ENCODE assay signal across 12 cellular contexts in genomic region chr2:207240649-207241048, GRCh38.
A peak's percentile ranks its signal among the peaks of the same experiment; 100 is the strongest.
DNase-seq lines count a peak whose midpoint lies in the region; ATAC-seq and TF ChIP-seq lines count a peak whose summit lies in the region.
"Had no signal": no experiment of that assay in that cellular context is flagged by ENCODE, and none has a peak within 500 bp of the region (broad histone marks: within the 10 kb centered on the region; RNA-seq: fewer than 3 reads in every experiment).

No MANE protein-coding gene starts in this region.

- TF ChIP-seq RAD21 in SK-N-SH (IDR thresholded peaks at IDR 0.05; ENCODE audit: low read length), result no peak

- H3K27ac ChIP-seq in SK-N-SH (ENCODE audit: low read depth in 2 of 2, low read length in 1 of 2), result peak overlapping the region in 1 of 2 experiments; percentile 98; a peak in 2 of 4 replicates
- H3K27ac ChIP-seq in mammary epithelial cell (ENCODE audit: insufficient read depth, low read depth, low read length), result peak overlapping the region; percentile 100

- H3K27me3 ChIP-seq in SK-N-SH (ENCODE audit: insufficient read depth) (no peaks in the 10 kb centered on the region), mammary epithelial cell (ENCODE audit: insufficient read depth, low read length) (no peaks in the 10 kb centered on the region)

- intact Hi-C loops in mammary epithelial cell (cut with micrococcal nuclease), result no loop called here

- no TSS peak for BruUV-seq in mammary epithelial cell (replicated peaks; lab: Mats Ljungman, UMichigan)

- no peaks in the 10 kb centered on the region for H3K9me2 ChIP-seq in SK-N-SH

- H3K4me3 ChIP-seq in SK-N-SH (ENCODE audit: low read depth in 2 of 2, low read length in 1 of 2) (no peak overlapping the region), mammary epithelial cell (replicated peaks in 1 of 3; ENCODE audit: insufficient read depth in 1 of 3, low read depth in 2 of 3, low read length in 3 of 3) (peak overlapping the region; percentile 24 to 84 (median 78))

- no peak for DNase-seq in SK-N-SH
- DNase-seq in Kasumi-1 (lab: John Stamatoyannopoulos, UW), result peak; percentile 37 to 51
- DNase-seq in mammary epithelial cell, result peak; percentile 34
- peak; percentile 40 for DNase-seq in stimulated activated CD8-positive, alpha-beta memory T cell treated with anti-CD3 and anti-CD28 coated beads, Interleukin-4, amount 100 ng/mL, for 48 hours
- no peak for DNase-seq in DMS53 (lab: John Stamatoyannopoulos, UW)
- DNase-seq in activated CD4-positive, alpha-beta T cell treated with anti-CD3 and anti-CD28 coated beads for 1 hour, result no peak
- DNase-seq: activated B cell treated with CpG ODN at 0.5 μM for 24 hours, activated gamma-delta T cell, GOT3, NCI-H1417 treated with DMSO at 0.1 percent for 48 hours had no signal

- POLR2A ChIA-PET in SK-N-SH (lab: Yijun Ruan, JAX), result no interaction called here

- H3K9me3 ChIP-seq in SK-N-SH (no peaks in the 10 kb centered on the region), mammary epithelial cell (replicated peaks; ENCODE audit: insufficient read depth, low read length) (peaks cover under 1% of the 10 kb centered on the region)

- H3K4me2 ChIP-seq in SK-N-SH, result peak overlapping the region; percentile 66; the same call in 1 of the 2 replicates
- H3K4me2 ChIP-seq in mammary epithelial cell (ENCODE audit: insufficient read depth, low read depth, low read length), result peak overlapping the region; percentile 95

- H4K20me1 ChIP-seq in SK-N-SH (ENCODE audit: insufficient read depth) (no peaks in the 10 kb centered on the region), mammary epithelial cell (ENCODE audit: insufficient read depth, low read length) (no peaks in the 10 kb centered on the region)

- H3K36me3 ChIP-seq in SK-N-SH (replicated peaks in 1 of 2; ENCODE audit: control insufficient read depth in 1 of 2, insufficient read depth in 2 of 2, low read length in 1 of 2) (no peaks in the 10 kb centered on the region), mammary epithelial cell (ENCODE audit: insufficient read depth, low read length) (peaks cover 10% of the 10 kb centered on the region)

- ATAC-seq in SK-N-SH treated with all-trans-retinoic acid at 6 μM for 48 hours (no peak), GM21576 (IDR thresholded peaks at IDR 0.05; ENCODE audit: unreplicated experiment) (no peak)

- H3F3A ChIP-seq in SK-N-SH (replicated peaks; ENCODE audit: insufficient read depth), result peaks cover 27% of the 10 kb centered on the region

- peak overlapping the region; percentile 70; the same call in 1 of the 2 replicates for H3K9ac ChIP-seq in SK-N-SH
- H3K9ac ChIP-seq in mammary epithelial cell (ENCODE audit: insufficient read depth, low read length), result peak overlapping the region; percentile 100

- no peak for TF ChIP-seq EP300 in SK-N-SH (IDR thresholded peaks at IDR 0.05; ENCODE audit: borderline replicate concordance in 1 of 2, low read depth in 1 of 2, low read length in 1 of 2)

- dilution Hi-C loops in mammary epithelial cell (cut with HindIII; ENCODE audit: low sequenced_read_pairs), result no loop called here

- peaks cover 7% of the 10 kb centered on the region; the same call in 1 of the 2 replicates for H3K79me2 ChIP-seq in SK-N-SH (ENCODE audit: insufficient read depth)
- H3K79me2 ChIP-seq in mammary epithelial cell (ENCODE audit: insufficient read depth, low read length), result peaks cover 60% of the 10 kb centered on the region

- CTCF ChIA-PET in SK-N-SH (lab: Yijun Ruan, JAX), result interaction anchor here (1.0 kb wide), 1 partner anchor 232 kb away, joined by 3 read pairs; no protein-coding TSS in a partner anchor
- CTCF ChIA-PET in mammary epithelial cell (lab: Charles Lee; ENCODE audit: low non-redundant PET), result no interaction called here

- WGBS in SK-N-SH (ENCODE audit: low lambda C conversion rate), result 100% methylated on average over 1 of the region's 1 CpG
- WGBS in mammary epithelial cell (ENCODE audit: low coverage, missing lambda C conversion rate), result no CpG with 5 or more reads among the region's 1 CpG

- in situ Hi-C loops in mammary epithelial cell (cut with MboI; ENCODE audit: low sequenced_read_pairs in 2 of 2), result no loop called here

- no peak overlapping the region for H2AFZ ChIP-seq in SK-N-SH (ENCODE audit: low read depth)
- H2AFZ ChIP-seq in mammary epithelial cell (ENCODE audit: low read depth, low read length), result no peak overlapping the region

- H3K4me1 ChIP-seq in SK-N-SH (ENCODE audit: control insufficient read depth in 1 of 2, insufficient read depth in 2 of 2, low read depth in 1 of 2, low read length in 1 of 2), result peaks cover 4 to 10% of the 10 kb centered on the region in 2 experiments; a peak in 3 of 4 replicates
- peaks cover 51% of the 10 kb centered on the region for H3K4me1 ChIP-seq in mammary epithelial cell (ENCODE audit: insufficient read depth, low read length)

- TF ChIP-seq CTCF in SK-N-SH (IDR thresholded peaks at IDR 0.05), result no peak
- TF ChIP-seq CTCF in mammary epithelial cell (conservative IDR thresholded peaks at IDR 0.05 in 1 of 2, IDR thresholded peaks at IDR 0.05 in 1 of 2; ENCODE audit: extremely low read depth in 1 of 2, insufficient read depth in 1 of 2, low read depth in 1 of 2, low read length in 2 of 2), result no peak

TF ChIP-seq in SK-N-SH, 30 proteins besides CTCF, POLR2A, EP300 and RAD21:
- no peak for TF ChIP-seq TAF1 (IDR thresholded peaks at IDR 0.05; ENCODE audit: borderline replicate concordance, low read depth, low read length)
- no peak for TF ChIP-seq RFX5 (IDR thresholded peaks at IDR 0.05; ENCODE audit: low read length)
- TF ChIP-seq PBX3 (IDR thresholded peaks at IDR 0.05), result no peak
- no peak for TF ChIP-seq FOSL2 (IDR thresholded peaks at IDR 0.05; ENCODE audit: borderline replicate concordance, low read depth)
TF ChIP-seq in SK-N-SH: peak in this region for 0.

TF ChIP-seq in SK-N-SH treated with all-trans-retinoic acid at 6 μM for 48 hours, 23 proteins besides CTCF, POLR2A, EP300 and RAD21:
- TF ChIP-seq ZNF565 (CRISPR knock-in tag; conservative IDR thresholded peaks at IDR 0.05; ENCODE audit: low read depth) (no peak), PATZ1 (CRISPR knock-in tag; IDR thresholded peaks at IDR 0.05; ENCODE audit: borderline replicate concordance) (no peak), ZFP30 (CRISPR knock-in tag; IDR thresholded peaks at IDR 0.05) (no peak), PPARA (CRISPR knock-in tag; IDR thresholded peaks at IDR 0.05; ENCODE audit: borderline replicate concordance) (no peak), TCF4 (CRISPR knock-in tag; IDR thresholded peaks at IDR 0.05; ENCODE audit: borderline replicate concordance) (no peak), CREB5 (CRISPR knock-in tag; IDR thresholded peaks at IDR 0.05; ENCODE audit: low read depth) (no peak)

Comparison
In these comparisons a context has a peak if more than half of its experiments do, and no peak if none do; other contexts are left out.
1. DNase-seq: peak in Kasumi-1 (2 of 2), mammary epithelial cell (single experiment) and stimulated activated CD8-positive, alpha-beta memory T cell treated with anti-CD3 and anti-CD28 coated beads, Interleukin-4, amount 100 ng/mL, for 48 hours (single experiment); none in SK-N-SH (single experiment), DMS53 (single experiment) and activated CD4-positive, alpha-beta T cell treated with anti-CD3 and anti-CD28 coated beads for 1 hour (single experiment).
2. H3K4me3 ChIP-seq: peak in mammary epithelial cell (3 of 3); none in SK-N-SH (0 of 2).